Comparison of ENCODE assay signal across 1 cellular context in the genomic region with DNA sequence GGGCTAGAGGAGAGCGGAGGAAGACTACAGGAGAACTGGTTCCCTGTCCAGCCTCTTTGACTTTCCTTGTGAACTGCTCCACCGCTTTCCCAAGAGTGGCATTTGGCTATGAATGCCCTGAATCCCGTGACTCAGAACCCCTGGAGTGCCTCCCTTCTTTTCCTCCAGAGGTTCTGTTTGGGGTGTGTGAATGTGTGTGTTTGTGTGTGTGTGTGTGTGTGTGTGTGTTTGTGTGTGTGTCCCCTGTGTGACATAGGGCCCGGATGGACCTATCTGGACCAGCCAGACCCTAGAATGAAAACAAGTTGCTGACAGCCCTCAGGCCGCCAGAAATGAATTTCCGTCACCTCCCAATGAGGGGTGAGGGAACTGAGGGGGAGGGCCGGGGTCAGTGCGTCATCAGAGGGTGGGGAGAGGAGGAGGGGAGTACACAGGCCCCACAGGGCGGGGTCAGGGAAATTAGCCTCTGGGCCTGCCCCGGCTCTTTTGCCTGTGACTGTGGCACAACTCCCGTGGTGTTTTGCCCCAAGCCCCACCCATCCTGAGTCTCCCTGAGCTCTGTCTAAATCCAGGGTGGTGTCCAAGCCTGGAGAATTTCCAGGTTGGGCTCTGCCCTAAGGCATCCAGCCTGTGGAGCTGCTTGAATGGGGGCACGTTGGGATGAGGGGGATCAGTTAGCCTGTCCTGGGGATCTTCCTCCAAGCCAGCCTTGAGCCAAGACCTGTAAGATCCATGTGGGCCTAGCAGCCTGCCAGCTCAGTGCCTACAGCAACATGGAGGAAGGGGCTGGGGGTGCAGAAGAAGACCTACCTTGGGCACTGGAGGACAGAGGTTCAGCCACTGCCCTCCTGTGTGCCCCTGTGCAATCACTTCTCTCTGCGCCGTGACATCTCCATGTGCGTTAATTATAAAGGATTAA.
A peak's percentile ranks its signal among the peaks of the same experiment; 100 is the strongest.
TF ChIP-seq lines count a peak whose summit lies in the region.

No MANE protein-coding gene starts in this region.

TF ChIP-seq in K562, 482 proteins besides CTCF, POLR2A, EP300 and RAD21 (continued from another document):
- TF ChIP-seq, protein P1, sequence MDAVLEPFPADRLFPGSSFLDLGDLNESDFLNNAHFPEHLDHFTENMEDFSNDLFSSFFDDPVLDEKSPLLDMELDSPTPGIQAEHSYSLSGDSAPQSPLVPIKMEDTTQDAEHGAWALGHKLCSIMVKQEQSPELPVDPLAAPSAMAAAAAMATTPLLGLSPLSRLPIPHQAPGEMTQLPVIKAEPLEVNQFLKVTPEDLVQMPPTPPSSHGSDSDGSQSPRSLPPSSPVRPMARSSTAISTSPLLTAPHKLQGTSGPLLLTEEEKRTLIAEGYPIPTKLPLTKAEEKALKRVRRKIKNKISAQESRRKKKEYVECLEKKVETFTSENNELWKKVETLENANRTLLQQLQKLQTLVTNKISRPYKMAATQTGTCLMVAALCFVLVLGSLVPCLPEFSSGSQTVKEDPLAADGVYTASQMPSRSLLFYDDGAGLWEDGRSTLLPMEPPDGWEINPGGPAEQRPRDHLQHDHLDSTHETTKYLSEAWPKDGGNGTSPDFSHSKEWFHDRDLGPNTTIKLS (IDR thresholded peaks at IDR 0.05; ENCODE audit: borderline replicate concordance, low read depth), result peak; percentile 23; the same call in 1 of the 2 replicates
- no peak for TF ChIP-seq HOXB6 (CRISPR knock-in tag; IDR thresholded peaks at IDR 0.05; ENCODE audit: borderline replicate concordance)
- peak; percentile 96; the same call in 1 of the 2 replicates for TF ChIP-seq PHF21A (IDR thresholded peaks at IDR 0.05; ENCODE audit: borderline replicate concordance, low read depth)
- peak; percentile 54; the same call in 1 of the 2 replicates for TF ChIP-seq ZKSCAN1 (IDR thresholded peaks at IDR 0.05; ENCODE audit: low read depth, low read length)
